Comparison of ENCODE assay signal across 13 cellular contexts in genomic region chr12:46174061-46174662, GRCh38.
A peak's percentile ranks its signal among the peaks of the same experiment; 100 is the strongest.
DNase-seq lines count a peak whose midpoint lies in the region; ATAC-seq and TF ChIP-seq lines count a peak whose summit lies in the region.
"Had no signal": no experiment of that assay in that cellular context is flagged by ENCODE, and none has a peak within 500 bp of the region (broad histone marks: within the 10 kb centered on the region; RNA-seq: fewer than 3 reads in every experiment).

No MANE protein-coding gene starts in this region.

- H3F3A ChIP-seq in neural progenitor cell (ENCODE audit: low read depth): no peaks in the 10 kb centered on the region

- H3K9ac ChIP-seq in BLaER1 (no peak overlapping the region), OCI-LY3 (ENCODE audit: low read length) (peak overlapping the region; percentile 26; the same call in 1 of the 2 replicates), neural progenitor cell (no peak overlapping the region)

- no peaks in the 10 kb centered on the region for H3K36me3 Mint-ChIP-seq in neural progenitor cell

- no peaks in the 10 kb centered on the region for H3K9me3 Mint-ChIP-seq in neural progenitor cell
- H3K9me3 Mint-ChIP-seq: activated naive CD4-positive, alpha-beta T cell treated with anti-CD3 and anti-CD28 coated beads for 36 hours had no signal

- no peak overlapping the region for H3K4me3 ChIP-seq in BLaER1
- peak overlapping the region; percentile 53 for H3K4me3 ChIP-seq in OCI-LY3 (ENCODE audit: low read length)
- H3K4me3 ChIP-seq in neural progenitor cell: no peak overlapping the region
- H3K4me3 ChIP-seq: mucosa of descending colon had no signal

- no peaks in the 10 kb centered on the region for H3K36me3 ChIP-seq in BLaER1
- H3K36me3 ChIP-seq in OCI-LY3 (replicated peaks; ENCODE audit: low read depth, low read length): no peaks in the 10 kb centered on the region
- no peaks in the 10 kb centered on the region for H3K36me3 ChIP-seq in neural progenitor cell

- H3K27me3 Mint-ChIP-seq in neural progenitor cell (ENCODE audit: insufficient read depth, low read depth): no peaks in the 10 kb centered on the region

- H3K79me2 ChIP-seq in OCI-LY3 (ENCODE audit: low read length) (no peaks in the 10 kb centered on the region), neural progenitor cell (ENCODE audit: low read depth) (no peaks in the 10 kb centered on the region)

- H3K4me3 Mint-ChIP-seq in neural progenitor cell: no peak overlapping the region
- H3K4me3 Mint-ChIP-seq: activated naive CD4-positive, alpha-beta T cell treated with anti-CD3 and anti-CD28 coated beads for 36 hours had no signal

- H3K27ac Mint-ChIP-seq in neural progenitor cell: no peak overlapping the region
- H3K27ac Mint-ChIP-seq: activated naive CD4-positive, alpha-beta T cell treated with anti-CD3 and anti-CD28 coated beads for 36 hours had no signal

- no peak for DNase-seq in hepatic stellate cell (ENCODE audit: low spot score)
- DNase-seq in NCI-H1417 treated with DMSO at 0.1 percent for 48 hours (lab: John Stamatoyannopoulos, UW): no peak
- no peak for DNase-seq in neural progenitor cell (ENCODE audit: low spot score)
- DNase-seq: activated naive CD4-positive, alpha-beta T cell treated with anti-CD3 and anti-CD28 coated beads for 36 hours; DMS79; mucosa of descending colon; NCI-H1105 had no signal

- H3K9me3 ChIP-seq in BLaER1: no peaks in the 10 kb centered on the region
- H3K9me3 ChIP-seq in OCI-LY3 (ENCODE audit: insufficient read depth, low read length): no peaks in the 10 kb centered on the region
- no peaks in the 10 kb centered on the region for H3K9me3 ChIP-seq in neural progenitor cell (ENCODE audit: low read depth)
- H3K9me3 ChIP-seq: mucosa of descending colon had no signal

- ATAC-seq in GM18907 (IDR thresholded peaks at IDR 0.05; ENCODE audit: unreplicated experiment) (peak; percentile 41), HG02759 (IDR thresholded peaks at IDR 0.05; ENCODE audit: unreplicated experiment) (peak; percentile 54), SK-N-SH treated with all-trans-retinoic acid at 6 μM for 48 hours (no peak)
- ATAC-seq: mucosa of descending colon, Panc1 had no signal

- H3K27me3 ChIP-seq in BLaER1: no peaks in the 10 kb centered on the region
- no peaks in the 10 kb centered on the region for H3K27me3 ChIP-seq in OCI-LY3 (ENCODE audit: low read depth, low read length)
- H3K27me3 ChIP-seq in neural progenitor cell: no peaks in the 10 kb centered on the region

- H3K4me2 ChIP-seq in BLaER1: peak overlapping the region; percentile 67
- peak overlapping the region; percentile 79 for H3K4me2 ChIP-seq in OCI-LY3 (ENCODE audit: low read length)
- no peak overlapping the region for H3K4me2 ChIP-seq in neural progenitor cell

- H2AFZ ChIP-seq in OCI-LY3 (ENCODE audit: low read depth, low read length) (no peak overlapping the region; the same call in 1 of the 2 replicates), neural progenitor cell (replicated peaks) (no peak overlapping the region)

- H3K4me1 ChIP-seq in BLaER1: peaks cover 34% of the 10 kb centered on the region
- peaks cover 54% of the 10 kb centered on the region for H3K4me1 ChIP-seq in OCI-LY3 (ENCODE audit: low read length)
- no peaks in the 10 kb centered on the region for H3K4me1 ChIP-seq in neural progenitor cell

- H4K20me1 ChIP-seq in BLaER1 (no peaks in the 10 kb centered on the region), OCI-LY3 (ENCODE audit: insufficient read depth, low read length) (no peaks in the 10 kb centered on the region), neural progenitor cell (ENCODE audit: low read depth) (no peaks in the 10 kb centered on the region)

- TF ChIP-seq CTCF in OCI-LY3 (IDR thresholded peaks at IDR 0.05; ENCODE audit: low read depth, low read length): no peak
- no peak for TF ChIP-seq CTCF in neural progenitor cell (IDR thresholded peaks at IDR 0.05)

- no peak overlapping the region for H3K27ac ChIP-seq in BLaER1
- H3K27ac ChIP-seq in OCI-LY3 (ENCODE audit: low read length): peak overlapping the region; percentile 14; the same call in 1 of the 2 replicates
- H3K27ac ChIP-seq in neural progenitor cell: no peak overlapping the region

- H3K4me1 Mint-ChIP-seq in neural progenitor cell: no peaks in the 10 kb centered on the region

TF ChIP-seq in SK-N-SH treated with all-trans-retinoic acid at 6 μM for 48 hours, 23 proteins besides CTCF, POLR2A, EP300 and RAD21:
- no peak for TF ChIP-seq TCF4 (CRISPR knock-in tag; IDR thresholded peaks at IDR 0.05; ENCODE audit: borderline replicate concordance)
- no peak for TF ChIP-seq ZNF8 (CRISPR knock-in tag; IDR thresholded peaks at IDR 0.05)
- TF ChIP-seq TSHZ2 (CRISPR knock-in tag; IDR thresholded peaks at IDR 0.05): no peak
- TF ChIP-seq PPARA (CRISPR knock-in tag; IDR thresholded peaks at IDR 0.05; ENCODE audit: borderline replicate concordance): no peak
- TF ChIP-seq PATZ1 (CRISPR knock-in tag; IDR thresholded peaks at IDR 0.05; ENCODE audit: borderline replicate concordance): no peak
- no peak for TF ChIP-seq CSRNP3 (CRISPR knock-in tag; IDR thresholded peaks at IDR 0.05)
- TF ChIP-seq SNAI2 (CRISPR knock-in tag; IDR thresholded peaks at IDR 0.05): no peak
- TF ChIP-seq ZC3H10 (CRISPR knock-in tag; IDR thresholded peaks at IDR 0.05): no peak
- no peak for TF ChIP-seq ZNF70 (CRISPR knock-in tag; IDR thresholded peaks at IDR 0.05)
- TF ChIP-seq GLIS3 (CRISPR knock-in tag; IDR thresholded peaks at IDR 0.05): no peak
- no peak for TF ChIP-seq RARB (CRISPR knock-in tag; IDR thresholded peaks at IDR 0.05)
- TF ChIP-seq OSR1 (CRISPR knock-in tag; IDR thresholded peaks at IDR 0.05): no peak
- TF ChIP-seq ZFP3 (CRISPR knock-in tag; IDR thresholded peaks at IDR 0.05): no peak
- no peak for TF ChIP-seq ZFP30 (CRISPR knock-in tag; IDR thresholded peaks at IDR 0.05)
- TF ChIP-seq ESRRG (CRISPR knock-in tag; IDR thresholded peaks at IDR 0.05): no peak
- TF ChIP-seq CSDC2 (CRISPR knock-in tag; IDR thresholded peaks at IDR 0.05): no peak
